Comparison of ENCODE assay signal across 1 cellular context in genomic region chr6:11771473-11772048, GRCh38.
TF ChIP-seq lines count a peak whose summit lies in the region.

No MANE protein-coding gene starts in this region.

TF ChIP-seq in H1, 55 proteins besides CTCF, POLR2A, EP300 and RAD21 (continued from another document):
- TF ChIP-seq, protein P1, sequence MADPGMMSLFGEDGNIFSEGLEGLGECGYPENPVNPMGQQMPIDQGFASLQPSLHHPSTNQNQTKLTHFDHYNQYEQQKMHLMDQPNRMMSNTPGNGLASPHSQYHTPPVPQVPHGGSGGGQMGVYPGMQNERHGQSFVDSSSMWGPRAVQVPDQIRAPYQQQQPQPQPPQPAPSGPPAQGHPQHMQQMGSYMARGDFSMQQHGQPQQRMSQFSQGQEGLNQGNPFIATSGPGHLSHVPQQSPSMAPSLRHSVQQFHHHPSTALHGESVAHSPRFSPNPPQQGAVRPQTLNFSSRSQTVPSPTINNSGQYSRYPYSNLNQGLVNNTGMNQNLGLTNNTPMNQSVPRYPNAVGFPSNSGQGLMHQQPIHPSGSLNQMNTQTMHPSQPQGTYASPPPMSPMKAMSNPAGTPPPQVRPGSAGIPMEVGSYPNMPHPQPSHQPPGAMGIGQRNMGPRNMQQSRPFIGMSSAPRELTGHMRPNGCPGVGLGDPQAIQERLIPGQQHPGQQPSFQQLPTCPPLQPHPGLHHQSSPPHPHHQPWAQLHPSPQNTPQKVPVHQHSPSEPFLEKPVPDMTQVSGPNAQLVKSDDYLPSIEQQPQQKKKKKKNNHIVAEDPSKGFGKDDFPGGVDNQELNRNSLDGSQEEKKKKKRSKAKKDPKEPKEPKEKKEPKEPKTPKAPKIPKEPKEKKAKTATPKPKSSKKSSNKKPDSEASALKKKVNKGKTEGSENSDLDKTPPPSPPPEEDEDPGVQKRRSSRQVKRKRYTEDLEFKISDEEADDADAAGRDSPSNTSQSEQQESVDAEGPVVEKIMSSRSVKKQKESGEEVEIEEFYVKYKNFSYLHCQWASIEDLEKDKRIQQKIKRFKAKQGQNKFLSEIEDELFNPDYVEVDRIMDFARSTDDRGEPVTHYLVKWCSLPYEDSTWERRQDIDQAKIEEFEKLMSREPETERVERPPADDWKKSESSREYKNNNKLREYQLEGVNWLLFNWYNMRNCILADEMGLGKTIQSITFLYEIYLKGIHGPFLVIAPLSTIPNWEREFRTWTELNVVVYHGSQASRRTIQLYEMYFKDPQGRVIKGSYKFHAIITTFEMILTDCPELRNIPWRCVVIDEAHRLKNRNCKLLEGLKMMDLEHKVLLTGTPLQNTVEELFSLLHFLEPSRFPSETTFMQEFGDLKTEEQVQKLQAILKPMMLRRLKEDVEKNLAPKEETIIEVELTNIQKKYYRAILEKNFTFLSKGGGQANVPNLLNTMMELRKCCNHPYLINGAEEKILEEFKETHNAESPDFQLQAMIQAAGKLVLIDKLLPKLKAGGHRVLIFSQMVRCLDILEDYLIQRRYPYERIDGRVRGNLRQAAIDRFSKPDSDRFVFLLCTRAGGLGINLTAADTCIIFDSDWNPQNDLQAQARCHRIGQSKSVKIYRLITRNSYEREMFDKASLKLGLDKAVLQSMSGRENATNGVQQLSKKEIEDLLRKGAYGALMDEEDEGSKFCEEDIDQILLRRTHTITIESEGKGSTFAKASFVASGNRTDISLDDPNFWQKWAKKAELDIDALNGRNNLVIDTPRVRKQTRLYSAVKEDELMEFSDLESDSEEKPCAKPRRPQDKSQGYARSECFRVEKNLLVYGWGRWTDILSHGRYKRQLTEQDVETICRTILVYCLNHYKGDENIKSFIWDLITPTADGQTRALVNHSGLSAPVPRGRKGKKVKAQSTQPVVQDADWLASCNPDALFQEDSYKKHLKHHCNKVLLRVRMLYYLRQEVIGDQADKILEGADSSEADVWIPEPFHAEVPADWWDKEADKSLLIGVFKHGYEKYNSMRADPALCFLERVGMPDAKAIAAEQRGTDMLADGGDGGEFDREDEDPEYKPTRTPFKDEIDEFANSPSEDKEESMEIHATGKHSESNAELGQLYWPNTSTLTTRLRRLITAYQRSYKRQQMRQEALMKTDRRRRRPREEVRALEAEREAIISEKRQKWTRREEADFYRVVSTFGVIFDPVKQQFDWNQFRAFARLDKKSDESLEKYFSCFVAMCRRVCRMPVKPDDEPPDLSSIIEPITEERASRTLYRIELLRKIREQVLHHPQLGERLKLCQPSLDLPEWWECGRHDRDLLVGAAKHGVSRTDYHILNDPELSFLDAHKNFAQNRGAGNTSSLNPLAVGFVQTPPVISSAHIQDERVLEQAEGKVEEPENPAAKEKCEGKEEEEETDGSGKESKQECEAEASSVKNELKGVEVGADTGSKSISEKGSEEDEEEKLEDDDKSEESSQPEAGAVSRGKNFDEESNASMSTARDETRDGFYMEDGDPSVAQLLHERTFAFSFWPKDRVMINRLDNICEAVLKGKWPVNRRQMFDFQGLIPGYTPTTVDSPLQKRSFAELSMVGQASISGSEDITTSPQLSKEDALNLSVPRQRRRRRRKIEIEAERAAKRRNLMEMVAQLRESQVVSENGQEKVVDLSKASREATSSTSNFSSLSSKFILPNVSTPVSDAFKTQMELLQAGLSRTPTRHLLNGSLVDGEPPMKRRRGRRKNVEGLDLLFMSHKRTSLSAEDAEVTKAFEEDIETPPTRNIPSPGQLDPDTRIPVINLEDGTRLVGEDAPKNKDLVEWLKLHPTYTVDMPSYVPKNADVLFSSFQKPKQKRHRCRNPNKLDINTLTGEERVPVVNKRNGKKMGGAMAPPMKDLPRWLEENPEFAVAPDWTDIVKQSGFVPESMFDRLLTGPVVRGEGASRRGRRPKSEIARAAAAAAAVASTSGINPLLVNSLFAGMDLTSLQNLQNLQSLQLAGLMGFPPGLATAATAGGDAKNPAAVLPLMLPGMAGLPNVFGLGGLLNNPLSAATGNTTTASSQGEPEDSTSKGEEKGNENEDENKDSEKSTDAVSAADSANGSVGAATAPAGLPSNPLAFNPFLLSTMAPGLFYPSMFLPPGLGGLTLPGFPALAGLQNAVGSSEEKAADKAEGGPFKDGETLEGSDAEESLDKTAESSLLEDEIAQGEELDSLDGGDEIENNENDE (IDR thresholded peaks at IDR 0.05; ENCODE audit: insufficient replicate concordance, low read length): no peak
- TF ChIP-seq HDAC2 (IDR thresholded peaks at IDR 0.05; ENCODE audit: borderline replicate concordance in 1 of 2, low read depth in 2 of 2, low read length in 2 of 2) (no peak), PHF8 (conservative IDR thresholded peaks at IDR 0.05; ENCODE audit: low read depth, low read length) (no peak), ATF2 (IDR thresholded peaks at IDR 0.05; ENCODE audit: low read length) (no peak), RXRA (IDR thresholded peaks at IDR 0.05; ENCODE audit: insufficient read depth, low read depth, low read length) (no peak), CEBPB (IDR thresholded peaks at IDR 0.05; ENCODE audit: low read depth, low read length) (no peak), TAF7 (optimal IDR thresholded peaks at IDR 0.05; ENCODE audit: borderline replicate concordance, low read depth, low read length) (no peak), EZH2 (IDR thresholded peaks at IDR 0.05; ENCODE audit: low read depth, low read length, severe bottlenecking) (no peak)
